ENCODE assay signal across 1 cellular context in genomic region chr9:6944093-6944551, GRCh38.
TF ChIP-seq lines count a peak whose summit lies in the region.

No MANE protein-coding gene starts in this region.

TF ChIP-seq in GM23338, 12 proteins besides CTCF, POLR2A, EP300 and RAD21 (continued from another document):
- TF ChIP-seq ETS1 (IDR thresholded peaks at IDR 0.05), result no peak
- TF ChIP-seq NANOG (IDR thresholded peaks at IDR 0.05; ENCODE audit: borderline replicate concordance), result no peak
- no peak for TF ChIP-seq EZH2 (IDR thresholded peaks at IDR 0.05; ENCODE audit: low read depth, unreplicated experiment)
- TF ChIP-seq ZNF331 (CRISPR knock-in tag; IDR thresholded peaks at IDR 0.05; ENCODE audit: low read depth), result no peak
- no peak for TF ChIP-seq STAT1 (IDR thresholded peaks at IDR 0.05; ENCODE audit: unreplicated experiment)
- TF ChIP-seq JUNB (IDR thresholded peaks at IDR 0.05; ENCODE audit: unreplicated experiment), result no peak
- no peak for TF ChIP-seq ZNF114 (CRISPR knock-in tag; IDR thresholded peaks at IDR 0.05)
